Comparison of ENCODE assay signal across 21 cellular contexts in genomic region chr15:83474578-83474977, GRCh38. TPM values are rescaled to one million over a fixed set of nuclear protein-coding genes. Genes with fewer than 3 reads are reported as not detected.
"Had no signal": no experiment of that assay in that cellular context is flagged by ENCODE, and none has a peak within 500 bp of the region (broad histone marks: within the 10 kb centered on the region; RNA-seq: fewer than 3 reads in every experiment).

No MANE protein-coding gene starts in this region.

- H3K9me3 Mint-ChIP-seq: activated naive CD4-positive, alpha-beta T cell treated with anti-CD3 and anti-CD28 coated beads, Interleukin-2, amount 50 U/mL, for 72 hours had no signal

- H3K27ac Mint-ChIP-seq: activated CD8-positive, alpha-beta T cell treated with anti-CD3 and anti-CD28 coated beads, Interleukin-2, amount 10 ng/mL, durations not matched to agents 7 days and 5 days; activated naive CD4-positive, alpha-beta T cell treated with anti-CD3 and anti-CD28 coated beads, Interleukin-2, amount 50 U/mL, for 72 hours; activated T-cell treated with anti-CD3 and anti-CD28 coated beads, Interleukin-2, amount 50 U/mL, for 72 hours; naive B cell; neural progenitor cell had no signal

- H3K4me1 Mint-ChIP-seq: naive B cell, neural progenitor cell had no signal

- ATAC-seq: activated CD8-positive, alpha-beta T cell treated with anti-CD3 and anti-CD28 coated beads, Interleukin-2, amount 10 ng/mL, durations not matched to agents 7 days and 5 days; activated naive CD4-positive, alpha-beta T cell treated with anti-CD3 and anti-CD28 coated beads, Interleukin-2, amount 50 U/mL, for 72 hours; activated T-cell treated with anti-CD3 and anti-CD28 coated beads, Interleukin-2, amount 50 U/mL, for 72 hours; body of pancreas; heart left ventricle; pancreas had no signal

- H3K4me2 ChIP-seq: neural progenitor cell had no signal

- H3K27ac ChIP-seq: body of pancreas, epithelial cell of prostate, heart left ventricle, neural progenitor cell, pancreas, stomach, thyroid gland, vagina had no signal

- H3K4me1 ChIP-seq: heart left ventricle, pancreas, thyroid gland, vagina had no signal

- H3K9ac ChIP-seq: neural progenitor cell had no signal

- H3K36me3 Mint-ChIP-seq: neural progenitor cell had no signal

- H3K9me3 ChIP-seq: body of pancreas, pancreas, stomach, thyroid gland, vagina had no signal

- H3K27me3 ChIP-seq: body of pancreas, heart left ventricle, neural progenitor cell, pancreas, stomach, thyroid gland, vagina had no signal

- H3K4me3 ChIP-seq: body of pancreas, heart left ventricle, neural progenitor cell, pancreas, stomach, thyroid gland, vagina had no signal

- H2AFZ ChIP-seq: neural progenitor cell had no signal

- H3K4me3 Mint-ChIP-seq: activated CD8-positive, alpha-beta T cell treated with anti-CD3 and anti-CD28 coated beads, Interleukin-2, amount 10 ng/mL, durations not matched to agents 7 days and 5 days; activated T-cell treated with anti-CD3 and anti-CD28 coated beads, Interleukin-2, amount 50 U/mL, for 72 hours; naive B cell; neural progenitor cell had no signal

- H3K36me3 ChIP-seq: heart left ventricle, neural progenitor cell, pancreas, stomach, thyroid gland, vagina had no signal

- DNase-seq: activated CD4-positive, alpha-beta T cell treated with anti-CD3 and anti-CD28 coated beads for 48 hours; activated CD8-positive, alpha-beta memory T cell treated with anti-CD3 and anti-CD28 coated beads, Interleukin-2, amount 50 U/mL, for 48 hours; activated CD8-positive, alpha-beta T cell treated with anti-CD3 and anti-CD28 coated beads, Interleukin-2, amount 10 ng/mL, durations not matched to agents 7 days and 5 days; activated gamma-delta T cell; activated T-cell treated with anti-CD3 and anti-CD28 coated beads, Interleukin-2, amount 50 U/mL, for 72 hours; body of pancreas; central memory CD4-positive, alpha-beta T cell; effector memory CD4-positive, alpha-beta T cell; heart left ventricle; mammary epithelial cell; naive B cell; pancreas; stimulated activated CD4-positive, alpha-beta T cell treated with anti-CD3 and anti-CD28 coated beads, Interleukin-1b, Interleukin-23, amount 100 ng/mL, for 48 hours; stomach; T-helper 2 cell; thyroid gland had no signal

RNA-seq across cellular contexts. Expression of gene SH3GL3, which starts 27.4 kb away (rescaled TPM):
- total RNA-seq: activated CD8-positive, alpha-beta T cell treated with anti-CD3 and anti-CD28 coated beads, Interleukin-2, amount 10 ng/mL, durations not matched to agents 7 days and 5 days; activated naive CD4-positive, alpha-beta T cell treated with anti-CD3 and anti-CD28 coated beads, Interleukin-2, amount 50 U/mL, for 72 hours; mononuclear cell had no signal
- polyA plus RNA-seq: heart left ventricle had no signal
